21 cellular contexts compared by ENCODE assay signal in the genomic region with DNA sequence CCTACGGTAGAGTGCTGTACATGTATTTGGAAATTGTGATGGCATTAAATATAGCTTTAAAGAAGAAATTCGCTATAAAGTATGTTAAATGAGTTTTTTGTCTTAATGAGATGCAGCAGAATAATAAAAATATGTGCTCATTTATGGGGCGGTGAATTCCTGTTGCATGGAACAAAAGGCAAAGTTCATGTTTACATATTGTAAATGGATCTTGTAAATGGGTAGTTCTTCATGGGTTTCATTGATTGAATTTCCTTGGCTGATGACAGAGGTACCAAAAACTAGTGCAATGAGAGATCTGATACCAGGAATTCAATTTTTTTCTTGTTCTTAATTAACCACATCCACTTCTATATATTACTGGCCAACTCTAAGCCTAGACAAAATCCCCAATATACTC.
"Had no signal": no experiment of that assay in that cellular context is flagged by ENCODE, and none has a peak within 500 bp of the region (broad histone marks: within the 10 kb centered on the region; RNA-seq: fewer than 3 reads in every experiment).

No MANE protein-coding gene starts in this region.

- H3K9me3 ChIP-seq: MG63, SJSA1 had no signal

- H3K4me1 ChIP-seq: SJSA1 had no signal

- H3K4me3 ChIP-seq: MG63, SJSA1, SK-N-MC had no signal

- DNase-seq: MG63, NCI-H1092, NCI-H1436, NCI-H187, NCI-H2029, NCI-H2081 treated with DMSO at 0.1 percent for 48 hours, NCI-H2171, NCI-H226, NCI-H446, NCI-H510A, NCI-H524 treated with DMSO at 0.1 percent for 48 hours, NCI-H69, NCI-H774, Right ventricle myocardium superior, RPMI8226, SIG-M5 had no signal

- H3K36me3 ChIP-seq: MG63, SJSA1 had no signal

- H3K27ac ChIP-seq: HL-60, SJSA1, SK-N-MC had no signal

- FAIRE-seq: HTR-8/SVneo, RCC 7860 had no signal

- H3K27me3 ChIP-seq: MG63, SJSA1 had no signal
